ENCODE assay signal across 10 cellular contexts in the genomic region with DNA sequence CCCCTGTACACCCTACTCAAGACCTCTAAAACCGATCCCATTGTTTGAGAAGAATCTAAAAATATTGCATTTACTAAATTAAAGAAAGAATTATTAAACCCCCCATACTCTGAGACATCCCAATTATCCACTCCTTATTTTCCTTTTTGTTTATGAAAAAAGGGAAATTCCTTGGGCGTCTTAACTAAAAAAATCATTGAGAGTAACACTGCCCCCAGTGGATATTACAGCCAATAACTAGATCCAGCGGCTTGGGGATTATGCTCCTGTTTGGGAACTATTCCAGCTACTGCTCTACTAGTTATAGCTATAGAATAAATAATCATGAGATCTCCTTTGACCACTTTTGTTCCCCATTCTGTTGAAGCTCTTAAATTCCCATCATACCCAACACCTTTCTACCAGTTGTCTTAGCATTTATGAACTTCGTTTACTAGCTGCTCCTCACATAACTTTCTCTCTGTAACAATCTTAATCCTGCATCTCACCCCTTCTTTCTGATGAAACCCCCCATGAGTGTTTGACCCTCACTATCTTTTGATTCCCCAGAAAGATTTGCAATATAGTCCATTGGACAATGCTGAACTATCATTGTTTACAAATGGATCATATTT. TPM values are rescaled to one million over a fixed set of nuclear protein-coding genes. Genes with fewer than 3 reads are reported as not detected.
DNase-seq lines count a peak whose midpoint lies in the region; ATAC-seq and TF ChIP-seq lines count a peak whose summit lies in the region.
"Had no signal": no experiment of that assay in that cellular context is flagged by ENCODE, and none has a peak within 500 bp of the region (broad histone marks: within the 10 kb centered on the region; RNA-seq: fewer than 3 reads in every experiment).

No MANE protein-coding gene starts in this region.

- H3K27ac ChIP-seq in C4-2B, result no peak overlapping the region

- H3K4me3 Mint-ChIP-seq in HFFc6, result no peak overlapping the region

- H3K27me3 Mint-ChIP-seq in HFFc6 (ENCODE audit: insufficient read depth), result peaks cover 20% of the 10 kb centered on the region

- no peaks in the 10 kb centered on the region for H3K36me3 Mint-ChIP-seq in HFFc6 (ENCODE audit: low read depth)

- peaks cover 8% of the 10 kb centered on the region for H3K9me3 Mint-ChIP-seq in HFFc6

- no peak overlapping the region for H3K4me3 ChIP-seq in astrocyte of the cerebellum (ENCODE audit: low read depth, low read length)

- no peak overlapping the region for H3K27ac Mint-ChIP-seq in HFFc6

- no peaks in the 10 kb centered on the region for H3K4me1 Mint-ChIP-seq in HFFc6 (ENCODE audit: low read depth)

- ATAC-seq in HG02759 (IDR thresholded peaks at IDR 0.05; ENCODE audit: unreplicated experiment), result no peak
- no peak for ATAC-seq in GM21576 (IDR thresholded peaks at IDR 0.05; ENCODE audit: unreplicated experiment)

- TF ChIP-seq CTCF in C4-2B (conservative IDR thresholded peaks at IDR 0.05), result peak; percentile 90
- TF ChIP-seq CTCF in HFFc6 (IDR thresholded peaks at IDR 0.05), result peak; percentile 80
- TF ChIP-seq CTCF in astrocyte of the cerebellum (IDR thresholded peaks at IDR 0.05; ENCODE audit: low read depth, low read length, missing control alignments), result peak; percentile 50

- DNase-seq in HFFc6, result peak; percentile 41
- peak; percentile 29 for DNase-seq in astrocyte of the cerebellum (ENCODE audit: low read depth)
- DNase-seq in lung microvascular endothelial cell (ENCODE audit: low read depth in 2 of 2), result peak; percentile 33 to 48
- no peak for DNase-seq in HK-2 (ENCODE audit: unreplicated experiment)
- no peak for DNase-seq in NCI-H1092 treated with DMSO at 0.1 percent for 48 hours (lab: John Stamatoyannopoulos, UW)
- DNase-seq: effector memory CD4-positive, alpha-beta T cell; stimulated activated CD4-positive, alpha-beta T cell treated with anti-CD3 and anti-CD28 coated beads, Interleukin-4, amount 100 ng/mL, for 24 hours had no signal

- in situ Hi-C loops in astrocyte of the cerebellum (cut with HindIII; ENCODE audit: low sequenced_read_pairs), result no loop called here

RNA-seq across cellular contexts. Expression of a gene that starts 12.7 kb away (rescaled TPM):
- not detected for total RNA-seq in HFFc6 (2021; fragmentation: NEBNext Ultra II Directional; extraction: Animal tissue kit (Norgen Biotek cat#: 25700))
- total RNA-seq in lung microvascular endothelial cell, result 0.22 TPM in 1 of 2 replicates, not detected in the other

RNA-seq across cellular contexts. Expression of a gene that starts 12.9 kb away (rescaled TPM):
- total RNA-seq in HFFc6 (2021; fragmentation: NEBNext Ultra II Directional; extraction: Animal tissue kit (Norgen Biotek cat#: 25700)), result 10 to 100 TPM; 28.9 to 41.0 (median 35.2) TPM
- total RNA-seq in lung microvascular endothelial cell, result 16.8 and 42.9 TPM in 2 replicates

RNA-seq across cellular contexts. Expression of a gene that starts 29.8 kb away (rescaled TPM):
- total RNA-seq in HFFc6 (2021; fragmentation: NEBNext Ultra II Directional; extraction: Animal tissue kit (Norgen Biotek cat#: 25700)), result under 1 TPM in 4 of 6 experiments, not detected in 2; 0.14 to 0.98 (median 0.70) TPM
- 0.22 and 0.40 TPM in 2 replicates for total RNA-seq in lung microvascular endothelial cell

Comparison
In these comparisons a context has a peak if more than half of its experiments do, and no peak if none do; other contexts are left out.
1. DNase-seq: peak in HFFc6 (single experiment), astrocyte of the cerebellum (single experiment) and lung microvascular endothelial cell (2 of 2); none in HK-2 (single experiment) and NCI-H1092 treated with DMSO at 0.1 percent for 48 hours (single experiment).
2. Peak in every context shown above with its lines, with median percentiles within 50 percentile points of each other: CTCF ChIP-seq.